ENCODE assay signal across 1 cellular context in the genomic region with DNA sequence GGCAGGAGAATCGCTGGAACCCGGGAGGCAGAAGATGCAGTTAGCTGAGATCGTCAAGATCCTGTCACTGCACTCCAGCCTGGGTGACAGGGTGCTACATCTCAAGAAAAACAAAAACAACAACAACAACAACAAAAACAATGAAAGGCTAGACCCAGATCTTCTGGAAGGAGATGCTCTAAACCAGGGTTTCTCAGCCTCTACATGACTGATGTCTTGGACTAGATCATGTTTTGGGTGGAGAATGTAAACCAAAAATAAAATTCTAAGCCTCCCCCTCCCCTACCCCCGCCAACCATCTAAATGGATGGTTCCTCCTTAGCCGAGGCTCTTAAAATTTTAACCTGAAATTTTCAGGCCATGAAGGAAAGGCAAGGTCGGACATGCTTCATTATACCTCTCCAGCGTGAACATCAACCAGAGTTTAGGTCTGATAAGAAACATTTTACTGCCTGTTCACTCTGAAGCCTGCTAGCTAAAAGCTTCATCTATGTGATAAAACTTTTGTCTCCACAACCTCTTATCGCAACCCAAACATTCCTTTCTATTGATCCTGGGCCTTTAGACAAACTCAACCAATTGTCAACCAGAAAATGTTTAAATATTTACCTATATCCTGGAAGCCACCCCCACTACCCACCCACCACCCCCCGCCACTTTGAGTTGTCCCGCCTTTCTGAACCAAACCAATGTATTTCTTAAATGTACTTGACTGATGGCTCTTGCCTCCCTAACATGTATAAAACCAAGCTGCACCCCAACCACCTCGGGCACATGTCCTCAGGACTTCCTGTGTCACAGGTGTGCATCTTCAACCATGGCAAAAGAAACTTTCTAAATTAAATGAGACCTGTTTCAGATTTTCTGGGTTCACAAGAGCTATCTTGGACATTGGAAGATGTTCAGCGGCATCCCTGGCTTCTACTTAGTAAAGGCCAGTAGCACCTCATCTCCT.
TF ChIP-seq lines count a peak whose summit lies in the region.

No MANE protein-coding gene starts in this region.

TF ChIP-seq in HepG2, 621 proteins besides CTCF, POLR2A, EP300 and RAD21 (continued from another document):
- TF ChIP-seq NR2F2 (IDR thresholded peaks at IDR 0.05; ENCODE audit: borderline replicate concordance, low read depth) (0 out of 2 replicates have a peak, but pooled peaks have one; percentile 18), NFATC3 (CRISPR knock-in tag; IDR thresholded peaks at IDR 0.05) (no peak), TBX2 (CRISPR knock-in tag; IDR thresholded peaks at IDR 0.05; ENCODE audit: borderline replicate concordance) (peak; percentile 76), GATA4 (IDR thresholded peaks at IDR 0.05; ENCODE audit: borderline replicate concordance, low read depth) (peak; percentile 85), MXD4 (CRISPR knock-in tag; IDR thresholded peaks at IDR 0.05) (no peak), GATAD1 (CRISPR knock-in tag; IDR thresholded peaks at IDR 0.05) (no peak), FOXA1 (IDR thresholded peaks at IDR 0.05) (no peak), FOXA1 (CRISPR knock-in tag; IDR thresholded peaks at IDR 0.05) (peak; percentile 63), TEAD3 (CRISPR knock-in tag; optimal IDR thresholded peaks at IDR 0.05; ENCODE audit: borderline replicate concordance) (peak; percentile 48), NCOA2 (CRISPR knock-in tag; IDR thresholded peaks at IDR 0.05) (peak; percentile 34; the same call in 1 of the 2 replicates), ZNF761 (CRISPR knock-in tag; conservative IDR thresholded peaks at IDR 0.05) (no peak), SP5 (CRISPR knock-in tag; IDR thresholded peaks at IDR 0.05; ENCODE audit: borderline replicate concordance, low read depth) (peak; percentile 83), IRF2 (CRISPR knock-in tag; IDR thresholded peaks at IDR 0.05) (no peak), TCF7L2 (IDR thresholded peaks at IDR 0.05; ENCODE audit: low read depth, low read length) (peak; percentile 35; the same call in 1 of the 2 replicates), FOXA3 (CRISPR knock-in tag; IDR thresholded peaks at IDR 0.05) (peak; percentile 56), HMG20B (CRISPR knock-in tag; conservative IDR thresholded peaks at IDR 0.05) (0 out of 2 replicates have a peak, but pooled peaks have one; percentile 57), GABPA (IDR thresholded peaks at IDR 0.05; ENCODE audit: low read depth, low read length) (no peak), GABPA (CRISPR knock-in tag; IDR thresholded peaks at IDR 0.05; ENCODE audit: low read depth) (no peak)
- TF ChIP-seq, protein P1, sequence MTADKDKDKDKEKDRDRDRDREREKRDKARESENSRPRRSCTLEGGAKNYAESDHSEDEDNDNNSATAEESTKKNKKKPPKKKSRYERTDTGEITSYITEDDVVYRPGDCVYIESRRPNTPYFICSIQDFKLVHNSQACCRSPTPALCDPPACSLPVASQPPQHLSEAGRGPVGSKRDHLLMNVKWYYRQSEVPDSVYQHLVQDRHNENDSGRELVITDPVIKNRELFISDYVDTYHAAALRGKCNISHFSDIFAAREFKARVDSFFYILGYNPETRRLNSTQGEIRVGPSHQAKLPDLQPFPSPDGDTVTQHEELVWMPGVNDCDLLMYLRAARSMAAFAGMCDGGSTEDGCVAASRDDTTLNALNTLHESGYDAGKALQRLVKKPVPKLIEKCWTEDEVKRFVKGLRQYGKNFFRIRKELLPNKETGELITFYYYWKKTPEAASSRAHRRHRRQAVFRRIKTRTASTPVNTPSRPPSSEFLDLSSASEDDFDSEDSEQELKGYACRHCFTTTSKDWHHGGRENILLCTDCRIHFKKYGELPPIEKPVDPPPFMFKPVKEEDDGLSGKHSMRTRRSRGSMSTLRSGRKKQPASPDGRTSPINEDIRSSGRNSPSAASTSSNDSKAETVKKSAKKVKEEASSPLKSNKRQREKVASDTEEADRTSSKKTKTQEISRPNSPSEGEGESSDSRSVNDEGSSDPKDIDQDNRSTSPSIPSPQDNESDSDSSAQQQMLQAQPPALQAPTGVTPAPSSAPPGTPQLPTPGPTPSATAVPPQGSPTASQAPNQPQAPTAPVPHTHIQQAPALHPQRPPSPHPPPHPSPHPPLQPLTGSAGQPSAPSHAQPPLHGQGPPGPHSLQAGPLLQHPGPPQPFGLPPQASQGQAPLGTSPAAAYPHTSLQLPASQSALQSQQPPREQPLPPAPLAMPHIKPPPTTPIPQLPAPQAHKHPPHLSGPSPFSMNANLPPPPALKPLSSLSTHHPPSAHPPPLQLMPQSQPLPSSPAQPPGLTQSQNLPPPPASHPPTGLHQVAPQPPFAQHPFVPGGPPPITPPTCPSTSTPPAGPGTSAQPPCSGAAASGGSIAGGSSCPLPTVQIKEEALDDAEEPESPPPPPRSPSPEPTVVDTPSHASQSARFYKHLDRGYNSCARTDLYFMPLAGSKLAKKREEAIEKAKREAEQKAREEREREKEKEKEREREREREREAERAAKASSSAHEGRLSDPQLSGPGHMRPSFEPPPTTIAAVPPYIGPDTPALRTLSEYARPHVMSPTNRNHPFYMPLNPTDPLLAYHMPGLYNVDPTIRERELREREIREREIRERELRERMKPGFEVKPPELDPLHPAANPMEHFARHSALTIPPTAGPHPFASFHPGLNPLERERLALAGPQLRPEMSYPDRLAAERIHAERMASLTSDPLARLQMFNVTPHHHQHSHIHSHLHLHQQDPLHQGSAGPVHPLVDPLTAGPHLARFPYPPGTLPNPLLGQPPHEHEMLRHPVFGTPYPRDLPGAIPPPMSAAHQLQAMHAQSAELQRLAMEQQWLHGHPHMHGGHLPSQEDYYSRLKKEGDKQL (CRISPR knock-in tag; IDR thresholded peaks at IDR 0.05; ENCODE audit: low read depth): peak; percentile 92; the same call in 1 of the 2 replicates
- TF ChIP-seq, protein P2, sequence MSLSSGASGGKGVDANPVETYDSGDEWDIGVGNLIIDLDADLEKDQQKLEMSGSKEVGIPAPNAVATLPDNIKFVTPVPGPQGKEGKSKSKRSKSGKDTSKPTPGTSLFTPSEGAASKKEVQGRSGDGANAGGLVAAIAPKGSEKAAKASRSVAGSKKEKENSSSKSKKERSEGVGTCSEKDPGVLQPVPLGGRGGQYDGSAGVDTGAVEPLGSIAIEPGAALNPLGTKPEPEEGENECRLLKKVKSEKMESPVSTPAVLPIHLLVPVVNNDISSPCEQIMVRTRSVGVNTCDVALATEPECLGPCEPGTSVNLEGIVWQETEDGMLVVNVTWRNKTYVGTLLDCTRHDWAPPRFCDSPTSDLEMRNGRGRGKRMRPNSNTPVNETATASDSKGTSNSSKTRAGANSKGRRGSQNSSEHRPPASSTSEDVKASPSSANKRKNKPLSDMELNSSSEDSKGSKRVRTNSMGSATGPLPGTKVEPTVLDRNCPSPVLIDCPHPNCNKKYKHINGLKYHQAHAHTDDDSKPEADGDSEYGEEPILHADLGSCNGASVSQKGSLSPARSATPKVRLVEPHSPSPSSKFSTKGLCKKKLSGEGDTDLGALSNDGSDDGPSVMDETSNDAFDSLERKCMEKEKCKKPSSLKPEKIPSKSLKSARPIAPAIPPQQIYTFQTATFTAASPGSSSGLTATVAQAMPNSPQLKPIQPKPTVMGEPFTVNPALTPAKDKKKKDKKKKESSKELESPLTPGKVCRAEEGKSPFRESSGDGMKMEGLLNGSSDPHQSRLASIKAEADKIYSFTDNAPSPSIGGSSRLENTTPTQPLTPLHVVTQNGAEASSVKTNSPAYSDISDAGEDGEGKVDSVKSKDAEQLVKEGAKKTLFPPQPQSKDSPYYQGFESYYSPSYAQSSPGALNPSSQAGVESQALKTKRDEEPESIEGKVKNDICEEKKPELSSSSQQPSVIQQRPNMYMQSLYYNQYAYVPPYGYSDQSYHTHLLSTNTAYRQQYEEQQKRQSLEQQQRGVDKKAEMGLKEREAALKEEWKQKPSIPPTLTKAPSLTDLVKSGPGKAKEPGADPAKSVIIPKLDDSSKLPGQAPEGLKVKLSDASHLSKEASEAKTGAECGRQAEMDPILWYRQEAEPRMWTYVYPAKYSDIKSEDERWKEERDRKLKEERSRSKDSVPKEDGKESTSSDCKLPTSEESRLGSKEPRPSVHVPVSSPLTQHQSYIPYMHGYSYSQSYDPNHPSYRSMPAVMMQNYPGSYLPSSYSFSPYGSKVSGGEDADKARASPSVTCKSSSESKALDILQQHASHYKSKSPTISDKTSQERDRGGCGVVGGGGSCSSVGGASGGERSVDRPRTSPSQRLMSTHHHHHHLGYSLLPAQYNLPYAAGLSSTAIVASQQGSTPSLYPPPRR (CRISPR knock-in tag; IDR thresholded peaks at IDR 0.05; ENCODE audit: borderline replicate concordance): peak; percentile 91
- TF ChIP-seq, protein P3, sequence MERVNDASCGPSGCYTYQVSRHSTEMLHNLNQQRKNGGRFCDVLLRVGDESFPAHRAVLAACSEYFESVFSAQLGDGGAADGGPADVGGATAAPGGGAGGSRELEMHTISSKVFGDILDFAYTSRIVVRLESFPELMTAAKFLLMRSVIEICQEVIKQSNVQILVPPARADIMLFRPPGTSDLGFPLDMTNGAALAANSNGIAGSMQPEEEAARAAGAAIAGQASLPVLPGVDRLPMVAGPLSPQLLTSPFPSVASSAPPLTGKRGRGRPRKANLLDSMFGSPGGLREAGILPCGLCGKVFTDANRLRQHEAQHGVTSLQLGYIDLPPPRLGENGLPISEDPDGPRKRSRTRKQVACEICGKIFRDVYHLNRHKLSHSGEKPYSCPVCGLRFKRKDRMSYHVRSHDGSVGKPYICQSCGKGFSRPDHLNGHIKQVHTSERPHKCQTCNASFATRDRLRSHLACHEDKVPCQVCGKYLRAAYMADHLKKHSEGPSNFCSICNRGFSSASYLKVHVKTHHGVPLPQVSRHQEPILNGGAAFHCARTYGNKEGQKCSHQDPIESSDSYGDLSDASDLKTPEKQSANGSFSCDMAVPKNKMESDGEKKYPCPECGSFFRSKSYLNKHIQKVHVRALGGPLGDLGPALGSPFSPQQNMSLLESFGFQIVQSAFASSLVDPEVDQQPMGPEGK (CRISPR knock-in tag; IDR thresholded peaks at IDR 0.05): peak; percentile 73
